Comparison of ENCODE assay signal across 32 cellular contexts in genomic region chr11:85167471-85167870, GRCh38.
"Had no signal": no experiment of that assay in that cellular context is flagged by ENCODE, and none has a peak within 500 bp of the region (broad histone marks: within the 10 kb centered on the region; RNA-seq: fewer than 3 reads in every experiment).

No MANE protein-coding gene starts in this region.

- H3K9me3 ChIP-seq: adrenal gland, body of pancreas, breast epithelium, colonic mucosa, gastrocnemius medialis had no signal

- H3K4me1 ChIP-seq: adrenal gland, body of pancreas, breast epithelium, colonic mucosa, gastrocnemius medialis had no signal

- H3K27me3 ChIP-seq: adrenal gland, body of pancreas, breast epithelium, cardiac muscle cell, colonic mucosa, gastrocnemius medialis, heart right ventricle, hepatocyte had no signal

- H3K4me2 ChIP-seq: hepatocyte had no signal

- DNase-seq: activated CD4-positive, alpha-beta memory T cell treated with anti-CD3 and anti-CD28 coated beads for 36 hours; activated CD4-positive, alpha-beta T cell treated with anti-CD3 and anti-CD28 coated beads for 36 hours; activated CD4-positive, alpha-beta T cell treated with anti-CD3 and anti-CD28 coated beads, Interleukin-2, amount 10 ng/mL, durations not matched to agents 24 days and 14 days; activated CD4-positive, CD25-positive, alpha-beta regulatory T cell treated with anti-CD3 and anti-CD28 coated beads, Interleukin-2, amount 50 U/mL, for 72 hours; activated CD8-positive, alpha-beta memory T cell treated with anti-CD3 and anti-CD28 coated beads, Interleukin-2, amount 10 ng/mL, durations not matched to agents 7 days and 5 days; activated CD8-positive, alpha-beta memory T cell treated with anti-CD3 and anti-CD28 coated beads, Interleukin-2, amount 50 U/mL, for 4 hours; activated CD8-positive, alpha-beta T cell treated with anti-CD3 and anti-CD28 coated beads, Interleukin-2, amount 10 ng/mL, durations not matched to agents 7 days and 5 days; activated effector memory CD4-positive, alpha-beta T cell treated with anti-CD3 and anti-CD28 coated beads, Interleukin-2, amount 50 U/mL, for 16 hours; activated naive CD4-positive, alpha-beta T cell treated with anti-CD3 and anti-CD28 coated beads for 36 hours; activated naive CD8-positive, alpha-beta T cell treated with anti-CD3 and anti-CD28 coated beads for 36 hours; activated naive CD8-positive, alpha-beta T cell treated with anti-CD3 and anti-CD28 coated beads, Interleukin-2, amount 50 U/mL, for 24 hours; activated T-cell treated with anti-CD3 and anti-CD28 coated beads, Interleukin-2, amount 50 U/mL, for 1 hour; activated T-cell treated with anti-CD3 and anti-CD28 coated beads, Interleukin-2, amount 50 U/mL, for 48 hours; adrenal gland; amygdala; aorta; body of pancreas; central memory CD4-positive, alpha-beta T cell; cerebellar nuclear complex; colonic mucosa; effector CD8-positive, alpha-beta T cell; foreskin fibroblast; gastrocnemius medialis; heart right ventricle; T-helper 2 cell had no signal

- H3K79me2 ChIP-seq: hepatocyte had no signal

- ATAC-seq: activated CD4-positive, alpha-beta T cell treated with anti-CD3 and anti-CD28 coated beads for 36 hours; activated CD8-positive, alpha-beta memory T cell treated with anti-CD3 and anti-CD28 coated beads, Interleukin-2, amount 10 ng/mL, durations not matched to agents 7 days and 5 days; activated CD8-positive, alpha-beta T cell treated with anti-CD3 and anti-CD28 coated beads, Interleukin-2, amount 10 ng/mL, durations not matched to agents 7 days and 5 days; activated naive CD8-positive, alpha-beta T cell treated with anti-CD3 and anti-CD28 coated beads, Interleukin-2, amount 50 U/mL, for 24 hours; body of pancreas; esophagus mucosa; gastrocnemius medialis; WTC11 had no signal

- H3K36me3 ChIP-seq: adrenal gland, breast epithelium, cardiac muscle cell, colonic mucosa, gastrocnemius medialis, heart right ventricle had no signal

- H2AFZ ChIP-seq: hepatocyte had no signal

- H3K27ac ChIP-seq: adrenal gland, body of pancreas, breast epithelium, cardiac muscle cell, colonic mucosa, gastrocnemius medialis, heart right ventricle, hepatocyte had no signal

- FAIRE-seq: endometrium, endothelial cell of umbilical vein had no signal

- H3K4me3 ChIP-seq: adrenal gland, body of pancreas, breast epithelium, cardiac muscle cell, colonic mucosa, gastrocnemius medialis, heart right ventricle, hepatocyte had no signal
